8 cellular contexts compared by ENCODE assay signal in the genomic region with DNA sequence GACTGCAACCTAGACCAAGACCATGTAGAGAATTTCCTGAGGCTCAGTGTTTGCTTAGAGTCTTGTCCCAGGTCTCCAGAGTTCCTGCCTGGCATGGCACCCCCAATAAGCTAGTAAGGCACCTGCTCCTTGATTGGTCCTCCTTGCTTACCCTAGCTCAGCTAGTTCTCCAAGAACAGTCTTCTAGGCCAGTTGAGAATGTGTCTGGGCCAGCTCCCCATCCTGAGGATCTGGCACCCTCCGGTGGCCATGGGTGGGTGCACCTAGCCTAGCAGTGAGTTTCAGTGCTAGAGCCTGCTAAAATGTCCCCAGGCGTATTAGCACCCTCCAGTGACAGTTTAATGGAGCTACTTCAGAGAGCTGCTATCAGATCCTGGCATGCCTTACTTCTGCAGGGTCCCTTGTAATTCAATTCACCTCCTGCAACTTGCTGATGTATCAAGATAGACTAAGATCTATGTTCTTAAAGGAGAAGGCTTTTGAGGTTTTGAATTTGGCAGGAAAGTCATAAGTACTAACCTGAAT. TPM values are rescaled to one million over a fixed set of nuclear protein-coding genes. Genes with fewer than 3 reads are reported as not detected.
DNase-seq lines count a peak whose midpoint lies in the region; ATAC-seq and TF ChIP-seq lines count a peak whose summit lies in the region.

No MANE protein-coding gene starts in this region.

- H3K27me3 ChIP-seq in HL-60 (ENCODE audit: insufficient read depth, poor library complexity, severe bottlenecking) (peaks cover 4% of the 10 kb centered on the region), left ventricle myocardium inferior (ENCODE audit: low read depth) (peaks cover 34% of the 10 kb centered on the region)

- H3K9me2 ChIP-seq in OCI-LY7 (ENCODE audit: insufficient read depth, low read length): no peaks in the 10 kb centered on the region

- H3K4me2 ChIP-seq in OCI-LY7 (ENCODE audit: low read length): no peak overlapping the region

- peak; percentile 99 for ATAC-seq in GM21447 (IDR thresholded peaks at IDR 0.05; ENCODE audit: unreplicated experiment)

- BruUV-seq in OCI-LY7 (replicated peaks; lab: Mats Ljungman, UMichigan): no TSS peak

- POLR2A ChIA-PET in OCI-LY7 (lab: Charles Lee): interaction anchor here (0.5 kb wide), 2 partner anchors 150 to 1466 kb away, joined by 4 read pairs; no protein-coding TSS in a partner anchor

- H2AFZ ChIP-seq in OCI-LY7 (ENCODE audit: low read length): no peak overlapping the region

- H3K36me3 ChIP-seq in OCI-LY7 (ENCODE audit: insufficient read depth, low read length) (no peaks in the 10 kb centered on the region), left ventricle myocardium inferior (no peaks in the 10 kb centered on the region)

- TF ChIP-seq CTCF in HL-60 (IDR thresholded peaks at IDR 0.05; ENCODE audit: insufficient read depth, low read length) (peak; percentile 81), OCI-LY7 (conservative IDR thresholded peaks at IDR 0.05; ENCODE audit: low read length) (peak; percentile 87), left ventricle myocardium inferior (IDR thresholded peaks at IDR 0.05; ENCODE audit: borderline replicate concordance) (peak; percentile 30)

- H3K79me2 ChIP-seq in OCI-LY7 (ENCODE audit: insufficient read depth, low read depth, low read length): no peaks in the 10 kb centered on the region

- H3K4me3 ChIP-seq in HL-60 (replicated peaks; ENCODE audit: insufficient read depth, low read length) (no peak overlapping the region), OCI-LY7 (ENCODE audit: low read depth, low read length, poor library complexity, severe bottlenecking) (no peak overlapping the region), left ventricle myocardium inferior (no peak overlapping the region)

- H3K4me1 ChIP-seq in OCI-LY7 (ENCODE audit: insufficient read depth, low read length, poor library complexity, severe bottlenecking) (no peaks in the 10 kb centered on the region), left ventricle myocardium inferior (no peaks in the 10 kb centered on the region)

- no peaks in the 10 kb centered on the region for H3K9me3 ChIP-seq in OCI-LY7 (ENCODE audit: low read length)
- peaks cover 9% of the 10 kb centered on the region for H3K9me3 ChIP-seq in left ventricle myocardium inferior (replicated peaks)

- intact Hi-C loops in OCI-LY7 (cut with micrococcal nuclease; ENCODE audit: unreplicated experiment): loop anchor here (1.0 kb wide), 2 partner anchors 473 to 697 kb away; no protein-coding TSS in a partner anchor
- intact Hi-C loops in left ventricle myocardium inferior (cut with micrococcal nuclease): no loop called here

- DNase-seq in GDM1 (lab: John Stamatoyannopoulos, UW) (peak; percentile 63), HL-60 (ENCODE audit: low read depth in 1 of 2, low spot score in 1 of 2) (peak; percentile 21 to 68), OCI-LY7 (ENCODE audit: low spot score) (peak; percentile 72), left ventricle myocardium inferior (no peak), GOT3 (lab: John Stamatoyannopoulos, UW) (no peak)
- DNase-seq in activated T-cell treated with anti-CD3 and anti-CD28 coated beads, Interleukin-2, amount 50 U/mL, for 1 hour: peak; percentile 45
- peak; percentile 38 for DNase-seq in stimulated activated CD4-positive, alpha-beta T cell treated with anti-CD3 and anti-CD28 coated beads, Interleukin-4, amount 100 ng/mL, for 1 hour

- H3K27ac ChIP-seq in HL-60 (replicated peaks) (no peak overlapping the region), OCI-LY7 (ENCODE audit: low read depth, low read length, poor library complexity, severe bottlenecking) (no peak overlapping the region), left ventricle myocardium inferior (replicated peaks) (no peak overlapping the region)

- H4K20me1 ChIP-seq in OCI-LY7 (ENCODE audit: insufficient read depth, low read length): no peaks in the 10 kb centered on the region

- CTCF ChIA-PET in OCI-LY7 (lab: Charles Lee; ENCODE audit: unreplicated experiment): interaction anchor here (0.6 to 1.1 kb wide), 3 partner anchors 19 to 129 kb away, joined by 3 read pairs; no protein-coding TSS in a partner anchor

RNA-seq across cellular contexts. Expression of a gene that starts 44.4 kb away (rescaled TPM):
- total RNA-seq in OCI-LY7 (2014; rRNA removed; shearing (Covaris generic)): 32.5 and 42.3 TPM in 2 replicates
- 70.8 and 80.3 TPM in 2 replicates for total RNA-seq in OCI-LY7 (2022)
- total RNA-seq in left ventricle myocardium inferior: 29.0 TPM

Comparison
In these comparisons a context has a peak if more than half of its experiments do, and no peak if none do; other contexts are left out.
1. DNase-seq: peak in GDM1 (single experiment), HL-60 (2 of 2), OCI-LY7 (single experiment), activated T-cell treated with anti-CD3 and anti-CD28 coated beads, Interleukin-2, amount 50 U/mL, for 1 hour (single experiment) and stimulated activated CD4-positive, alpha-beta T cell treated with anti-CD3 and anti-CD28 coated beads, Interleukin-4, amount 100 ng/mL, for 1 hour (single experiment); none in left ventricle myocardium inferior (single experiment) and GOT3 (single experiment).
2. CTCF ChIP-seq: peak in every context shown above with its lines; median percentile 87 in OCI-LY7; 81 in HL-60; 30 in left ventricle myocardium inferior.